Comparison of ENCODE assay signal across 8 cellular contexts in genomic region chr12:124993568-124994434, GRCh38. TPM values are rescaled to one million over a fixed set of nuclear protein-coding genes. Genes with fewer than 3 reads are reported as not detected.
DNase-seq lines count a peak whose midpoint lies in the region; ATAC-seq and TF ChIP-seq lines count a peak whose summit lies in the region.

Gene BRI3BP (plus strand): TSS chr12:124993645. CDS start chr12:124993791, 146 bp downstream.

- TF ChIP-seq CTCF in BJ (IDR thresholded peaks at IDR 0.05; ENCODE audit: insufficient read depth, low read depth, low read length): no peak
- no peak for TF ChIP-seq CTCF in esophagus squamous epithelium (IDR thresholded peaks at IDR 0.05)

- intact Hi-C loops in esophagus squamous epithelium (cut with DNase I): no loop called here
- intact Hi-C loops in naive thymus-derived CD4-positive, alpha-beta T cell (cut with micrococcal nuclease): loop anchor here (1.0 to 5.0 kb wide), 6 partner anchors 56 to 1021 kb away; partner anchors contain the start of genes AACS (in 2 of the 2), CCDC92 (in 1 of the 2) and ZNF664 (in 1 of the 2)

- H3K4me3 Mint-ChIP-seq in naive thymus-derived CD4-positive, alpha-beta T cell: peak within 1 kb of the TSS; percentile 85 to 97 (median 93)

- H3K9me3 Mint-ChIP-seq in naive thymus-derived CD4-positive, alpha-beta T cell: no peaks in the 10 kb centered on the region

- peak within 1 kb of the TSS; percentile 45 for H3K4me3 ChIP-seq in BJ (ENCODE audit: low read depth, low read length)
- H3K4me3 ChIP-seq in esophagus squamous epithelium: peak within 1 kb of the TSS; percentile 53 to 87 (median 68)
- H3K4me3 ChIP-seq in naive thymus-derived CD4-positive, alpha-beta T cell (ENCODE audit: low read length): peak within 1 kb of the TSS; percentile 67

- ATAC-seq in GM19025 (IDR thresholded peaks at IDR 0.05; ENCODE audit: low read depth, unreplicated experiment): peak; percentile 58
- ATAC-seq in HG03280 (IDR thresholded peaks at IDR 0.05; ENCODE audit: unreplicated experiment): peak; percentile 52
- ATAC-seq in naive thymus-derived CD4-positive, alpha-beta T cell: peak; percentile 82

- POLR2A ChIA-PET in BJ (lab: Charles Lee): no interaction called here
- POLR2A ChIA-PET in naive thymus-derived CD4-positive, alpha-beta T cell (lab: Charles Lee): interaction anchor here (0.5 to 2.3 kb wide), 10 partner anchors 16 to 145 kb away, joined by 3 to 10 read pairs (median 6); partner anchors contain the start of genes AACS and UBC

- H3K9me3 ChIP-seq in esophagus squamous epithelium: no peaks in the 10 kb centered on the region
- no peaks in the 10 kb centered on the region for H3K9me3 ChIP-seq in naive thymus-derived CD4-positive, alpha-beta T cell (ENCODE audit: control insufficient read depth in 2 of 3, low read length in 3 of 3)

- H3K27me3 ChIP-seq in BJ (ENCODE audit: control insufficient read depth, insufficient read depth, low read length) (no peaks in the 10 kb centered on the region), esophagus squamous epithelium (no peaks in the 10 kb centered on the region)
- no peaks in the 10 kb centered on the region for H3K27me3 ChIP-seq in naive thymus-derived CD4-positive, alpha-beta T cell (ENCODE audit: control insufficient read depth in 2 of 2, insufficient read depth in 2 of 2, low read length in 2 of 2)

- 0 to 1% methylated on average over 1 to 18 of the region's 124 CpGs for WGBS in esophagus squamous epithelium, 2 donors

- H3K4me1 Mint-ChIP-seq in naive thymus-derived CD4-positive, alpha-beta T cell: peaks cover 22 to 40% (median 33%) of the 10 kb centered on the region in 7 donors

- peak within 1 kb of the TSS; percentile 72 to 91 (median 82) for H3K27ac Mint-ChIP-seq in naive thymus-derived CD4-positive, alpha-beta T cell

- no peaks in the 10 kb centered on the region for H3K36me3 ChIP-seq in BJ (ENCODE audit: control insufficient read depth, insufficient read depth, low read length)
- H3K36me3 ChIP-seq in esophagus squamous epithelium: no peaks in the 10 kb centered on the region
- peaks cover 0 to 2% (median 0%) of the 10 kb centered on the region in 3 experiments for H3K36me3 ChIP-seq in naive thymus-derived CD4-positive, alpha-beta T cell (ENCODE audit: control insufficient read depth in 2 of 3, insufficient read depth in 3 of 3, low read length in 3 of 3)

- H3K27ac ChIP-seq in esophagus squamous epithelium: peak within 1 kb of the TSS; percentile 67 to 87 (median 77)
- H3K27ac ChIP-seq in naive thymus-derived CD4-positive, alpha-beta T cell (ENCODE audit: low read depth, low read length): peak within 1 kb of the TSS; percentile 62

- H3K4me1 ChIP-seq in esophagus squamous epithelium: peaks cover 5 to 41% (median 14%) of the 10 kb centered on the region in 3 donors
- peaks cover 11 to 24% of the 10 kb centered on the region in 2 donors for H3K4me1 ChIP-seq in naive thymus-derived CD4-positive, alpha-beta T cell (ENCODE audit: control insufficient read depth in 2 of 2, insufficient read depth in 2 of 2, low read length in 2 of 2)

- CTCF ChIA-PET in BJ (lab: Yijun Ruan, JAX): no interaction called here
- CTCF ChIA-PET in naive thymus-derived CD4-positive, alpha-beta T cell (lab: Charles Lee): no interaction called here

- H3K27me3 Mint-ChIP-seq in naive thymus-derived CD4-positive, alpha-beta T cell: no peaks in the 10 kb centered on the region

- peaks cover 0 to 3% (median 0%) of the 10 kb centered on the region in 5 donors for H3K36me3 Mint-ChIP-seq in naive thymus-derived CD4-positive, alpha-beta T cell

- TF ChIP-seq POLR2A in esophagus squamous epithelium (IDR thresholded peaks at IDR 0.05): peak in 1 of 4 donors; percentile 30

- DNase-seq in BJ (ENCODE audit: low read depth): no peak
- peak; percentile 60 for DNase-seq in NOMO-1 treated with dmso at 0.1 percent for 144 hours (lab: John Stamatoyannopoulos, UW; ENCODE audit: unreplicated experiment)
- DNase-seq in activated T-cell treated with anti-CD3 and anti-CD28 coated beads for 4 hours: peak; percentile 63
- no peak for DNase-seq in esophagus squamous epithelium (lab: John Stamatoyannopoulos, UW)
- DNase-seq in naive thymus-derived CD4-positive, alpha-beta T cell: peak; percentile 60 to 86 (median 71)
- peak; percentile 39 to 71 (median 64) for DNase-seq in stimulated activated naive CD4-positive, alpha-beta T cell (lab: John Stamatoyannopoulos, UW)

RNA-seq across cellular contexts. Expression of gene BRI3BP, which starts in this region (rescaled TPM):
- 1.9 and 2.5 TPM in 2 replicates for polyA plus RNA-seq in BJ (2011; rRNA removed)
- 2.1 and 2.4 TPM in 2 replicates for polyA minus RNA-seq in BJ (2011; rRNA and poly(A)+ RNA removed)
- total RNA-seq in esophagus squamous epithelium: 10 to 100 TPM in 3 of 4 donors, 1 to 10 TPM in 1; 9.7 to 23.4 (median 14.9) TPM
- 10 to 100 TPM in 1 of 5 experiments, 1 to 10 TPM in 4; 3.5 to 19.8 (median 7.9) TPM for total RNA-seq in naive thymus-derived CD4-positive, alpha-beta T cell
- 1 to 10 TPM; 2.7 to 3.2 TPM for polyA plus RNA-seq in naive thymus-derived CD4-positive, alpha-beta T cell

Comparison
In these comparisons a context has a peak if more than half of its experiments do, and no peak if none do; other contexts are left out.
1. DNase-seq: peak in NOMO-1 treated with dmso at 0.1 percent for 144 hours (single experiment), activated T-cell treated with anti-CD3 and anti-CD28 coated beads for 4 hours (single experiment), naive thymus-derived CD4-positive, alpha-beta T cell (9 of 9) and stimulated activated naive CD4-positive, alpha-beta T cell (6 of 6); none in BJ (single experiment) and esophagus squamous epithelium (single experiment).
2. Peak in every context shown above with its lines, with median percentiles within 50 percentile points of each other: H3K4me3 ChIP-seq and ATAC-seq.